Comparison of ENCODE assay signal across 11 cellular contexts in genomic region chr14:68247867-68248266, GRCh38.
A peak's percentile ranks its signal among the peaks of the same experiment; 100 is the strongest.
DNase-seq lines count a peak whose midpoint lies in the region; ATAC-seq and TF ChIP-seq lines count a peak whose summit lies in the region.
"Had no signal": no experiment of that assay in that cellular context is flagged by ENCODE, and none has a peak within 500 bp of the region (broad histone marks: within the 10 kb centered on the region; RNA-seq: fewer than 3 reads in every experiment).

No MANE protein-coding gene starts in this region.

- H3K4me1 Mint-ChIP-seq in stimulated activated memory B cell treated with anti-CD40 and anti-IgM and Interleukin-4, amounts not matched to agents 10 μg/mL and 1 μg/mL and 100 μg/mL, for 72 hours, result peaks cover 55% of the 10 kb centered on the region

- peak overlapping the region; percentile 85; the same call in 1 of the 2 replicates for H2BK120ac ChIP-seq in IMR-90 (ENCODE audit: low read depth, low read length)

- DNase-seq in IMR-90, result peak; percentile 27
- peak; percentile 43 for DNase-seq in adipocyte (ENCODE audit: low read depth)
- peak; percentile 61 for DNase-seq in left lobe of liver (ENCODE audit: low spot score)
- DNase-seq in H7, result no peak
- no peak for DNase-seq in amygdala (lab: John Stamatoyannopoulos, UW)
- DNase-seq: brain microvascular endothelial cell, H9, islet precursor cell had no signal

- in situ Hi-C loops in IMR-90 (cut with MboI; ENCODE audit: low sequenced_read_pairs), result loop anchor here (5.0 kb wide), 1 partner anchor 569 kb away; no protein-coding TSS in a partner anchor

- peaks cover 13% of the 10 kb centered on the region for H3K9me1 ChIP-seq in IMR-90 (ENCODE audit: insufficient read depth, low read length)

- no peak overlapping the region for H3K9ac ChIP-seq in IMR-90 (ENCODE audit: low read depth, low read length)
- H3K9ac ChIP-seq in adipocyte (ENCODE audit: low read length), result peak overlapping the region; percentile 75

- H2AFZ ChIP-seq in IMR-90 (replicated peaks; ENCODE audit: low read length, poor library complexity), result no peak overlapping the region

- no peak overlapping the region for H2AK9ac ChIP-seq in IMR-90 (replicated peaks; ENCODE audit: low read depth, low read length, poor library complexity)

- H3K27me3 ChIP-seq in IMR-90 (ENCODE audit: control insufficient read depth, insufficient read depth, low read length) (no peaks in the 10 kb centered on the region), adipocyte (replicated peaks; ENCODE audit: control insufficient read depth, insufficient read depth, low read length) (no peaks in the 10 kb centered on the region), H7 (ENCODE audit: control insufficient read depth, insufficient read depth, low read length) (no peaks in the 10 kb centered on the region)
- H3K27me3 ChIP-seq: brain microvascular endothelial cell had no signal

- no peaks in the 10 kb centered on the region for H3K36me3 Mint-ChIP-seq in stimulated activated memory B cell treated with anti-CD40 and anti-IgM and Interleukin-4, amounts not matched to agents 10 μg/mL and 1 μg/mL and 100 μg/mL, for 72 hours

- no peak overlapping the region for H3K4me2 ChIP-seq in IMR-90 (ENCODE audit: low read depth, low read length)

- TF ChIP-seq CTCF in IMR-90 (conservative IDR thresholded peaks at IDR 0.05; ENCODE audit: low read depth, low read length), result no peak

- H3K9me3 ChIP-seq in IMR-90 (ENCODE audit: control insufficient read depth, insufficient read depth, low read length), result no peaks in the 10 kb centered on the region
- no peaks in the 10 kb centered on the region for H3K9me3 ChIP-seq in adipocyte (ENCODE audit: control insufficient read depth, low read length)

- H3K36me3 ChIP-seq in IMR-90 (ENCODE audit: control insufficient read depth, insufficient read depth, low read length), result no peaks in the 10 kb centered on the region
- no peaks in the 10 kb centered on the region for H3K36me3 ChIP-seq in adipocyte (ENCODE audit: control insufficient read depth, insufficient read depth, low read length, severe bottlenecking)
- H3K36me3 ChIP-seq in H7 (replicated peaks; ENCODE audit: control insufficient read depth, insufficient read depth, low read length), result no peaks in the 10 kb centered on the region
- H3K36me3 ChIP-seq: brain microvascular endothelial cell had no signal

- H3K56ac ChIP-seq in IMR-90 (ENCODE audit: extremely low read depth, insufficient read depth, low read length), result no peak overlapping the region

- dilution Hi-C loops in IMR-90 (cut with HindIII; ENCODE audit: low sequenced_read_pairs, unreplicated experiment), result no loop called here

- no peaks in the 10 kb centered on the region for H3K9me3 Mint-ChIP-seq in stimulated activated memory B cell treated with anti-CD40 and anti-IgM and Interleukin-4, amounts not matched to agents 10 μg/mL and 1 μg/mL and 100 μg/mL, for 72 hours
- H3K9me3 Mint-ChIP-seq: H9 had no signal

- no peak overlapping the region for H3K27ac ChIP-seq in IMR-90 (ENCODE audit: insufficient read depth, low read length)
- H3K27ac ChIP-seq: brain microvascular endothelial cell had no signal

- peaks cover 3 to 13% of the 10 kb centered on the region in 2 experiments; a peak in 2 of 4 replicates for H3K79me1 ChIP-seq in IMR-90 (ENCODE audit: low read depth in 1 of 2, low read length in 2 of 2)

- TF ChIP-seq POLR2A in IMR-90 (IDR thresholded peaks at IDR 0.05; ENCODE audit: low read depth, low read length), result no peak

- no peak overlapping the region for H3K23ac ChIP-seq in IMR-90 (ENCODE audit: low read depth, low read length)

- H2BK5ac ChIP-seq in IMR-90 (ENCODE audit: low read depth, low read length, poor library complexity, severe bottlenecking), result no peak overlapping the region

- CTCF ChIA-PET in IMR-90 (lab: Yijun Ruan, JAX), result interaction anchor here (0.6 to 1.6 kb wide), 4 partner anchors 17 to 568 kb away, joined by 3 to 5 read pairs (median 4); no protein-coding TSS in a partner anchor

- no TSS peak for BruUV-seq in IMR-90 (replicated peaks; lab: Mats Ljungman, UMichigan)

- peak overlapping the region; percentile 36; the same call in 1 of the 2 replicates for H2BK20ac ChIP-seq in IMR-90 (ENCODE audit: low read depth, low read length)

- H4K8ac ChIP-seq in IMR-90 (ENCODE audit: low read depth in 2 of 2, low read length in 2 of 2), result peak overlapping the region; percentile 25 to 56; a peak in 3 of 4 replicates

- POLR2A ChIA-PET in IMR-90 (lab: Charles Lee; ENCODE audit: unreplicated experiment), result interaction anchor here (1.1 kb wide), 1 partner anchor 537 kb away, joined by 4 read pairs; no protein-coding TSS in a partner anchor

- H3K27ac Mint-ChIP-seq in stimulated activated memory B cell treated with anti-CD40 and anti-IgM and Interleukin-4, amounts not matched to agents 10 μg/mL and 1 μg/mL and 100 μg/mL, for 72 hours, result peak overlapping the region; percentile 93

- WGBS in IMR-90 (ENCODE audit: extremely low coverage in 2 of 2, insufficient read length in 1 of 2), 2 experiments, result no CpG with 5 or more reads among the region's 4 CpGs

- H4K20me1 ChIP-seq in IMR-90 (ENCODE audit: insufficient read depth, low read length), result no peaks in the 10 kb centered on the region

- H3K4me3 ChIP-seq in IMR-90 (ENCODE audit: insufficient read depth, low read depth, low read length) (no peak overlapping the region), adipocyte (ENCODE audit: low read length) (peak overlapping the region; percentile 12), H7 (ENCODE audit: insufficient read depth, low read depth, low read length) (no peak overlapping the region)

- H4K5ac ChIP-seq in IMR-90 (ENCODE audit: low read depth, low read length), result no peak overlapping the region

- intact Hi-C loops in IMR-90 (cut with micrococcal nuclease), result loop anchor here (1.0 to 5.0 kb wide), 10 partner anchors 144 to 568 kb away; no protein-coding TSS in a partner anchor

- peak overlapping the region; percentile 59; the same call in 1 of the 2 replicates for H2AK5ac ChIP-seq in IMR-90 (ENCODE audit: low read depth, low read length)

- 0 out of 2 replicates have a peak overlapping the region, but pooled peaks have one; percentile 48 for H4K91ac ChIP-seq in IMR-90 (ENCODE audit: insufficient read depth, low read depth, low read length)

- H3K18ac ChIP-seq in IMR-90 (ENCODE audit: low read depth, low read length), result no peak overlapping the region

- H3K27me3 Mint-ChIP-seq in stimulated activated memory B cell treated with anti-CD40 and anti-IgM and Interleukin-4, amounts not matched to agents 10 μg/mL and 1 μg/mL and 100 μg/mL, for 72 hours, result no peaks in the 10 kb centered on the region

- H3K4me3 Mint-ChIP-seq in stimulated activated memory B cell treated with anti-CD40 and anti-IgM and Interleukin-4, amounts not matched to agents 10 μg/mL and 1 μg/mL and 100 μg/mL, for 72 hours, result no peak overlapping the region
- H3K4me3 Mint-ChIP-seq: H9 had no signal

- ATAC-seq in IMR-90 (ENCODE audit: low read depth) (no peak), left lobe of liver (peak; percentile 70), GM21528 (IDR thresholded peaks at IDR 0.05; ENCODE audit: low FRiP score, unreplicated experiment) (no peak), GM18858 (IDR thresholded peaks at IDR 0.05; ENCODE audit: unreplicated experiment) (no peak)
- ATAC-seq in stimulated activated memory B cell treated with anti-CD40 and anti-IgM and Interleukin-4, amounts not matched to agents 10 μg/mL and 1 μg/mL and 100 μg/mL, for 72 hours, result no peak

- no peak for TF ChIP-seq RAD21 in IMR-90 (IDR thresholded peaks at IDR 0.05; ENCODE audit: low read length)

- peak overlapping the region; percentile 49; the same call in 1 of the 2 replicates for H3K4ac ChIP-seq in IMR-90 (ENCODE audit: low read depth, low read length)

- H2BK15ac ChIP-seq in IMR-90 (ENCODE audit: low read depth, low read length), result peak overlapping the region; percentile 81; the same call in 1 of the 3 replicates

- no peak overlapping the region for H3K14ac ChIP-seq in IMR-90 (replicated peaks; ENCODE audit: low read depth, low read length)

- H3K4me1 ChIP-seq in IMR-90 (ENCODE audit: control insufficient read depth, insufficient read depth, low read length), result peaks cover 25% of the 10 kb centered on the region
- H3K4me1 ChIP-seq in adipocyte (ENCODE audit: control insufficient read depth, insufficient read depth, low read length), result peaks cover 71% of the 10 kb centered on the region

TF ChIP-seq in IMR-90, 13 proteins besides CTCF, POLR2A, EP300 and RAD21:
- TF ChIP-seq CHD1 (IDR thresholded peaks at IDR 0.05; ENCODE audit: low read depth, low read length) (no peak), CEBPB (IDR thresholded peaks at IDR 0.05; ENCODE audit: low read depth, low read length) (peak; percentile 89)

Comparison
In these comparisons a context has a peak if more than half of its experiments do, and no peak if none do; other contexts are left out.
1. DNase-seq: peak in IMR-90 (single experiment), adipocyte (single experiment) and left lobe of liver (single experiment); none in H7 (single experiment) and amygdala (0 of 56).